In genomic region chr12:112524676-112525425, GRCh38 we compare ENCODE assay signal across 1 cellular context.
TF ChIP-seq lines count a peak whose summit lies in the region.

No MANE protein-coding gene starts in this region.

TF ChIP-seq in HCT116, 20 proteins besides CTCF, POLR2A, EP300 and RAD21 (continued from another document):
- TF ChIP-seq, protein P1, sequence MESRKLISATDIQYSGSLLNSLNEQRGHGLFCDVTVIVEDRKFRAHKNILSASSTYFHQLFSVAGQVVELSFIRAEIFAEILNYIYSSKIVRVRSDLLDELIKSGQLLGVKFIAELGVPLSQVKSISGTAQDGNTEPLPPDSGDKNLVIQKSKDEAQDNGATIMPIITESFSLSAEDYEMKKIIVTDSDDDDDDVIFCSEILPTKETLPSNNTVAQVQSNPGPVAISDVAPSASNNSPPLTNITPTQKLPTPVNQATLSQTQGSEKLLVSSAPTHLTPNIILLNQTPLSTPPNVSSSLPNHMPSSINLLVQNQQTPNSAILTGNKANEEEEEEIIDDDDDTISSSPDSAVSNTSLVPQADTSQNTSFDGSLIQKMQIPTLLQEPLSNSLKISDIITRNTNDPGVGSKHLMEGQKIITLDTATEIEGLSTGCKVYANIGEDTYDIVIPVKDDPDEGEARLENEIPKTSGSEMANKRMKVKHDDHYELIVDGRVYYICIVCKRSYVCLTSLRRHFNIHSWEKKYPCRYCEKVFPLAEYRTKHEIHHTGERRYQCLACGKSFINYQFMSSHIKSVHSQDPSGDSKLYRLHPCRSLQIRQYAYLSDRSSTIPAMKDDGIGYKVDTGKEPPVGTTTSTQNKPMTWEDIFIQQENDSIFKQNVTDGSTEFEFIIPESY (IDR thresholded peaks at IDR 0.05; ENCODE audit: extremely low read depth, insufficient replicate concordance, low read length) = no peak
